ENCODE assay signal across 8 cellular contexts in genomic region chr13:99308481-99309087, GRCh38. TPM values are rescaled to one million over a fixed set of nuclear protein-coding genes. Genes with fewer than 3 reads are reported as not detected.
DNase-seq lines count a peak whose midpoint lies in the region; ATAC-seq lines count a peak whose summit lies in the region.

No MANE protein-coding gene starts in this region.

- H3K27ac Mint-ChIP-seq in T-helper 1 cell treated with Interleukin-12 subunit alpha and Interleukin-12 subunit beta and Interleukin-4 antibody, amounts not matched to agents 30 μg/mL and 1 μg/mL, for 36 hours = peak overlapping the region; percentile 90
- H3K27ac Mint-ChIP-seq in activated CD4-positive, alpha-beta memory T cell treated with anti-CD3 and anti-CD28 coated beads for 36 hours = peak overlapping the region; percentile 99
- H3K27ac Mint-ChIP-seq in stimulated activated memory B cell treated with anti-CD40 and anti-IgM and Interleukin-4, amounts not matched to agents 10 μg/mL and 1 μg/mL and 100 μg/mL, for 72 hours = peak overlapping the region; percentile 77

- peaks cover 19% of the 10 kb centered on the region for H3K36me3 Mint-ChIP-seq in T-helper 1 cell treated with Interleukin-12 subunit alpha and Interleukin-12 subunit beta and Interleukin-4 antibody, amounts not matched to agents 30 μg/mL and 1 μg/mL, for 36 hours (ENCODE audit: low read depth)
- peaks cover 34% of the 10 kb centered on the region for H3K36me3 Mint-ChIP-seq in activated CD4-positive, alpha-beta memory T cell treated with anti-CD3 and anti-CD28 coated beads for 36 hours
- H3K36me3 Mint-ChIP-seq in stimulated activated memory B cell treated with anti-CD40 and anti-IgM and Interleukin-4, amounts not matched to agents 10 μg/mL and 1 μg/mL and 100 μg/mL, for 72 hours = peaks cover 50% of the 10 kb centered on the region

- H3K4me1 Mint-ChIP-seq in T-helper 1 cell treated with Interleukin-12 subunit alpha and Interleukin-12 subunit beta and Interleukin-4 antibody, amounts not matched to agents 30 μg/mL and 1 μg/mL, for 36 hours (ENCODE audit: low read depth) = peaks cover 68% of the 10 kb centered on the region
- peaks cover 73% of the 10 kb centered on the region for H3K4me1 Mint-ChIP-seq in activated CD4-positive, alpha-beta memory T cell treated with anti-CD3 and anti-CD28 coated beads for 36 hours (ENCODE audit: low read depth)
- peaks cover 75% of the 10 kb centered on the region for H3K4me1 Mint-ChIP-seq in stimulated activated memory B cell treated with anti-CD40 and anti-IgM and Interleukin-4, amounts not matched to agents 10 μg/mL and 1 μg/mL and 100 μg/mL, for 72 hours

- intact Hi-C loops in activated CD4-positive, alpha-beta memory T cell treated with anti-CD3 and anti-CD28 coated beads for 36 hours (cut with micrococcal nuclease) = loop anchor here (1.0 to 10.0 kb wide), 7 partner anchors 12 to 296 kb away; partner anchors contain the start of genes CLYBL and UBAC2

- DNase-seq in T-helper 1 cell (no peak), fibroblast of peridontal ligament (ENCODE audit: extremely low read depth) (peak; percentile 80), NCI-H2081 treated with DMSO at 0.1 percent for 48 hours (lab: John Stamatoyannopoulos, UW) (no peak), NK-92 (lab: John Stamatoyannopoulos, UW; ENCODE audit: unreplicated experiment) (no peak)
- no peak for DNase-seq in activated CD4-positive, alpha-beta memory T cell treated with anti-CD3 and anti-CD28 coated beads for 36 hours

- H3K4me3 Mint-ChIP-seq in T-helper 1 cell treated with Interleukin-12 subunit alpha and Interleukin-12 subunit beta and Interleukin-4 antibody, amounts not matched to agents 30 μg/mL and 1 μg/mL, for 36 hours = no peak overlapping the region
- H3K4me3 Mint-ChIP-seq in activated CD4-positive, alpha-beta memory T cell treated with anti-CD3 and anti-CD28 coated beads for 36 hours = peak overlapping the region; percentile 93
- H3K4me3 Mint-ChIP-seq in stimulated activated memory B cell treated with anti-CD40 and anti-IgM and Interleukin-4, amounts not matched to agents 10 μg/mL and 1 μg/mL and 100 μg/mL, for 72 hours = peak overlapping the region; percentile 97

- CTCF ChIA-PET in activated CD4-positive, alpha-beta memory T cell treated with anti-CD3 and anti-CD28 coated beads for 36 hours (lab: Charles Lee) = interaction anchor here (1.0 to 3.3 kb wide), 10 partner anchors 12 to 128 kb away, joined by 3 to 17 read pairs (median 6); no protein-coding TSS in a partner anchor

- POLR2A ChIA-PET in activated CD4-positive, alpha-beta memory T cell treated with anti-CD3 and anti-CD28 coated beads for 36 hours (lab: Charles Lee) = interaction anchor here (0.7 to 14.1 kb wide), 11 partner anchors 10 to 418 kb away, joined by 3 to 246 read pairs (median 8); no protein-coding TSS in a partner anchor

- no peaks in the 10 kb centered on the region for H3K27me3 Mint-ChIP-seq in T-helper 1 cell treated with Interleukin-12 subunit alpha and Interleukin-12 subunit beta and Interleukin-4 antibody, amounts not matched to agents 30 μg/mL and 1 μg/mL, for 36 hours (ENCODE audit: low read depth)
- no peaks in the 10 kb centered on the region for H3K27me3 Mint-ChIP-seq in activated CD4-positive, alpha-beta memory T cell treated with anti-CD3 and anti-CD28 coated beads for 36 hours
- H3K27me3 Mint-ChIP-seq in stimulated activated memory B cell treated with anti-CD40 and anti-IgM and Interleukin-4, amounts not matched to agents 10 μg/mL and 1 μg/mL and 100 μg/mL, for 72 hours = no peaks in the 10 kb centered on the region

- no peaks in the 10 kb centered on the region for H3K9me3 Mint-ChIP-seq in T-helper 1 cell treated with Interleukin-12 subunit alpha and Interleukin-12 subunit beta and Interleukin-4 antibody, amounts not matched to agents 30 μg/mL and 1 μg/mL, for 36 hours
- no peaks in the 10 kb centered on the region for H3K9me3 Mint-ChIP-seq in activated CD4-positive, alpha-beta memory T cell treated with anti-CD3 and anti-CD28 coated beads for 36 hours
- no peaks in the 10 kb centered on the region for H3K9me3 Mint-ChIP-seq in stimulated activated memory B cell treated with anti-CD40 and anti-IgM and Interleukin-4, amounts not matched to agents 10 μg/mL and 1 μg/mL and 100 μg/mL, for 72 hours

- no peak for ATAC-seq in stimulated activated memory B cell treated with anti-CD40 and anti-IgM and Interleukin-4, amounts not matched to agents 10 μg/mL and 1 μg/mL and 100 μg/mL, for 72 hours
- no peak for ATAC-seq in HG03280 (IDR thresholded peaks at IDR 0.05; ENCODE audit: unreplicated experiment)

RNA-seq across cellular contexts. Expression of gene GPR183, which starts 1.4 kb away (rescaled TPM):
- total RNA-seq in activated CD4-positive, alpha-beta memory T cell treated with anti-CD3 and anti-CD28 coated beads for 36 hours = 10 to 100 TPM; 46.4 to 47.1 TPM

RNA-seq across cellular contexts. Expression of gene GPR18, which starts 50.4 kb away (rescaled TPM):
- total RNA-seq in activated CD4-positive, alpha-beta memory T cell treated with anti-CD3 and anti-CD28 coated beads for 36 hours = 1 to 10 TPM; 2.4 to 2.8 TPM
